ENCODE assay signal across 11 cellular contexts in genomic region chr5:139473105-139473504, GRCh38. TPM values are rescaled to one million over a fixed set of nuclear protein-coding genes. Genes with fewer than 3 reads are reported as not detected.
DNase-seq lines count a peak whose midpoint lies in the region; ATAC-seq, FAIRE-seq and TF ChIP-seq lines count a peak whose summit lies in the region.
"Had no signal": no experiment of that assay in that cellular context is flagged by ENCODE, and none has a peak within 500 bp of the region (broad histone marks: within the 10 kb centered on the region; RNA-seq: fewer than 3 reads in every experiment).

No MANE protein-coding gene starts in this region.

- H3K9ac ChIP-seq in keratinocyte (ENCODE audit: control insufficient read depth, extremely low read depth, insufficient read depth, low read length): no peak overlapping the region
- H3K9ac ChIP-seq in subcutaneous abdominal adipose tissue (ENCODE audit: low read length in 5 of 5): no peak overlapping the region

- no peaks in the 10 kb centered on the region for H4K20me1 ChIP-seq in keratinocyte (ENCODE audit: control insufficient read depth, extremely low read depth, insufficient read depth, low read length)

- FAIRE-seq in keratinocyte (lab: Jason Lieb, UNC): peak; percentile 13

- H2AFZ ChIP-seq in keratinocyte (ENCODE audit: control insufficient read depth, low read length): no peak overlapping the region

- peaks cover 91% of the 10 kb centered on the region for H3K4me1 Mint-ChIP-seq in activated T-cell treated with anti-CD3 and anti-CD28 coated beads, Interleukin-2, amount 50 U/mL, for 24 hours (ENCODE audit: low read depth)
- H3K4me1 Mint-ChIP-seq in brain: peaks cover 37% of the 10 kb centered on the region

- peak overlapping the region; percentile 76 for H3K27ac Mint-ChIP-seq in activated T-cell treated with anti-CD3 and anti-CD28 coated beads, Interleukin-2, amount 50 U/mL, for 24 hours
- peak overlapping the region in 3 of 5 experiments; percentile 50 to 90 (median 84) for H3K27ac Mint-ChIP-seq in brain

- no peaks in the 10 kb centered on the region for H3K9me3 Mint-ChIP-seq in activated T-cell treated with anti-CD3 and anti-CD28 coated beads, Interleukin-2, amount 50 U/mL, for 24 hours
- H3K9me3 Mint-ChIP-seq in brain: no peaks in the 10 kb centered on the region

- H3K4me3 ChIP-seq in keratinocyte (ENCODE audit: control insufficient read depth in 2 of 3, extremely low read depth in 1 of 3, insufficient read depth in 2 of 3, low read depth in 1 of 3, low read length in 3 of 3) (no peak overlapping the region), subcutaneous abdominal adipose tissue (ENCODE audit: low read depth in 1 of 5, low read length in 5 of 5) (no peak overlapping the region)

- H3K4me2 ChIP-seq in keratinocyte (ENCODE audit: control insufficient read depth, extremely low read depth, insufficient read depth, low read depth, low read length): peak overlapping the region; percentile 52

- H3K27me3 Mint-ChIP-seq in activated T-cell treated with anti-CD3 and anti-CD28 coated beads, Interleukin-2, amount 50 U/mL, for 24 hours: no peaks in the 10 kb centered on the region
- peaks cover 14% of the 10 kb centered on the region for H3K27me3 Mint-ChIP-seq in brain

- no peak overlapping the region for H3K27ac ChIP-seq in keratinocyte (ENCODE audit: control insufficient read depth, insufficient read depth, low read length)
- H3K27ac ChIP-seq in subcutaneous abdominal adipose tissue (ENCODE audit: low read depth, low read length): peak overlapping the region; percentile 11

- H3K4me3 Mint-ChIP-seq in activated T-cell treated with anti-CD3 and anti-CD28 coated beads, Interleukin-2, amount 50 U/mL, for 24 hours: no peak overlapping the region
- H3K4me3 Mint-ChIP-seq in brain: no peak overlapping the region

- no peaks in the 10 kb centered on the region for H3K9me1 ChIP-seq in keratinocyte (ENCODE audit: control insufficient read depth, extremely low read depth, insufficient read depth, low read length)

- TF ChIP-seq CTCF in brain (conservative IDR thresholded peaks at IDR 0.05): no peak
- no peak for TF ChIP-seq CTCF in keratinocyte (optimal IDR thresholded peaks at IDR 0.05 in 1 of 3, IDR thresholded peaks at IDR 0.05 in 1 of 3, conservative IDR thresholded peaks at IDR 0.05 in 1 of 3; ENCODE audit: extremely low read depth in 1 of 3, insufficient read depth in 2 of 3, low read length in 3 of 3)

- dilution Hi-C loops in keratinocyte (cut with MboI; ENCODE audit: extremely low pct_ligation_motif_present, low sequenced_read_pairs): no loop called here

- H3K9me3 ChIP-seq in keratinocyte (ENCODE audit: control insufficient read depth, low read depth, low read length) (no peaks in the 10 kb centered on the region), subcutaneous abdominal adipose tissue (ENCODE audit: control insufficient read depth in 5 of 5, low read length in 5 of 5) (no peaks in the 10 kb centered on the region)

- no peaks in the 10 kb centered on the region for H3K79me2 ChIP-seq in keratinocyte (ENCODE audit: control insufficient read depth, insufficient read depth, low read length)

- no peak for DNase-seq in activated T-cell treated with anti-CD3 and anti-CD28 coated beads, Interleukin-2, amount 50 U/mL, for 24 hours
- DNase-seq in activated T-cell treated with anti-CD3 and anti-CD28 coated beads for 4 hours: no peak
- no peak for DNase-seq in keratinocyte (ENCODE audit: low read depth, low spot score)
- no peak for DNase-seq in NCI-H1694 (lab: John Stamatoyannopoulos, UW)
- DNase-seq: activated CD4-positive, CD25-positive, alpha-beta regulatory T cell; amygdala; stimulated activated CD4-positive, alpha-beta T cell treated with anti-CD3 and anti-CD28 coated beads, Interleukin-1b, Interleukin-23, amount 100 ng/mL, for 48 hours had no signal

- H3K27me3 ChIP-seq in keratinocyte (ENCODE audit: control insufficient read depth, extremely low read depth, insufficient read depth, low read length) (no peaks in the 10 kb centered on the region), subcutaneous abdominal adipose tissue (ENCODE audit: control insufficient read depth in 5 of 5, insufficient read depth in 4 of 5, low read length in 5 of 5) (no peaks in the 10 kb centered on the region)

- H3K4me1 ChIP-seq in keratinocyte (ENCODE audit: control insufficient read depth, extremely low read depth, insufficient read depth, low read length) (peaks cover 15% of the 10 kb centered on the region), subcutaneous abdominal adipose tissue (ENCODE audit: control insufficient read depth in 5 of 5, insufficient read depth in 5 of 5, low read length in 5 of 5) (peaks cover 3 to 53% (median 41%) of the 10 kb centered on the region in 5 donors)

- H3K36me3 ChIP-seq in keratinocyte (ENCODE audit: control insufficient read depth in 2 of 2, extremely low read depth in 1 of 2, insufficient read depth in 2 of 2, low read length in 2 of 2) (peaks cover 15 to 16% of the 10 kb centered on the region in 2 experiments), subcutaneous abdominal adipose tissue (ENCODE audit: control insufficient read depth in 5 of 5, insufficient read depth in 5 of 5, low read length in 5 of 5) (peaks cover 0 to 32% (median 22%) of the 10 kb centered on the region in 5 donors)

- H3K36me3 Mint-ChIP-seq in activated T-cell treated with anti-CD3 and anti-CD28 coated beads, Interleukin-2, amount 50 U/mL, for 24 hours (ENCODE audit: low read depth): peaks cover 38% of the 10 kb centered on the region
- H3K36me3 Mint-ChIP-seq in brain: no peaks in the 10 kb centered on the region

- ATAC-seq in GM21447 (IDR thresholded peaks at IDR 0.05; ENCODE audit: unreplicated experiment): no peak
- no peak for ATAC-seq in HG02623 (IDR thresholded peaks at IDR 0.05; ENCODE audit: unreplicated experiment)

RNA-seq across cellular contexts. Expression of gene SMIM33, which starts 2.3 kb away (rescaled TPM):
- polyA plus RNA-seq in brain (ENCODE audit: insufficient read depth, low read depth, low replicate concordance) (not detected), keratinocyte (not detected in 3 replicates)
- polyA plus RNA-seq in keratinocyte (2011; ENCODE audit: low read depth): not detected
- not detected in 2 replicates for polyA plus RNA-seq in keratinocyte (2011; cell fraction: cytosol; rRNA removed)
- polyA plus RNA-seq in keratinocyte (2011; cell fraction: nucleus; rRNA removed): not detected in 2 replicates
- polyA plus RNA-seq in keratinocyte (2012; ENCODE audit: low replicate concordance): not detected in 2 replicates
- polyA minus RNA-seq in keratinocyte: not detected in 3 replicates
- polyA minus RNA-seq in keratinocyte (2011; cell fraction: cytosol; rRNA and poly(A)+ RNA removed): not detected
- not detected in 2 replicates for polyA minus RNA-seq in keratinocyte (2011; cell fraction: nucleus; rRNA and poly(A)+ RNA removed)

RNA-seq across cellular contexts. Expression of gene STING1, which starts 9.5 kb away (rescaled TPM):
- polyA plus RNA-seq in brain (ENCODE audit: insufficient read depth, low read depth, low replicate concordance) (12.9 TPM), keratinocyte (25.2 to 38.1 TPM (median 26.0 TPM) in 3 replicates)
- 1.3 TPM for polyA plus RNA-seq in keratinocyte (2011; ENCODE audit: low read depth)
- polyA plus RNA-seq in keratinocyte (2011; cell fraction: cytosol; rRNA removed): 14.7 and 21.3 TPM in 2 replicates
- 66.0 and 88.6 TPM in 2 replicates for polyA plus RNA-seq in keratinocyte (2011; cell fraction: nucleus; rRNA removed)
- polyA plus RNA-seq in keratinocyte (2012; ENCODE audit: low replicate concordance): 4.2 and 32.6 TPM in 2 replicates
- polyA minus RNA-seq in keratinocyte: 24.6 to 40.7 TPM (median 27.0 TPM) in 3 replicates
- polyA minus RNA-seq in keratinocyte (2011; cell fraction: cytosol; rRNA and poly(A)+ RNA removed): 54.5 TPM
- polyA minus RNA-seq in keratinocyte (2011; cell fraction: nucleus; rRNA and poly(A)+ RNA removed): 46.5 and 55.6 TPM in 2 replicates

RNA-seq across cellular contexts. Expression of gene ECSCR, which starts 10.6 kb away (rescaled TPM):
- polyA plus RNA-seq in brain (ENCODE audit: insufficient read depth, low read depth, low replicate concordance) (10.6 TPM), keratinocyte (not detected in 3 replicates)
- not detected for polyA plus RNA-seq in keratinocyte (2011; ENCODE audit: low read depth)
- polyA plus RNA-seq in keratinocyte (2011; cell fraction: cytosol; rRNA removed): not detected in 2 replicates
- polyA plus RNA-seq in keratinocyte (2011; cell fraction: nucleus; rRNA removed): 0.15 TPM in 1 of 2 replicates, not detected in the other
- polyA plus RNA-seq in keratinocyte (2012; ENCODE audit: low replicate concordance): not detected in 2 replicates
- not detected in 3 replicates for polyA minus RNA-seq in keratinocyte
- polyA minus RNA-seq in keratinocyte (2011; cell fraction: cytosol; rRNA and poly(A)+ RNA removed): not detected
- not detected in 2 replicates for polyA minus RNA-seq in keratinocyte (2011; cell fraction: nucleus; rRNA and poly(A)+ RNA removed)

RNA-seq across cellular contexts. Expression of gene DNAJC18, which starts 33.8 kb away (rescaled TPM):
- polyA plus RNA-seq in brain (ENCODE audit: insufficient read depth, low read depth, low replicate concordance) (31.0 TPM), keratinocyte (3.0 to 6.6 TPM (median 3.6 TPM) in 3 replicates)
- 1.7 TPM for polyA plus RNA-seq in keratinocyte (2011; ENCODE audit: low read depth)
- polyA plus RNA-seq in keratinocyte (2011; cell fraction: cytosol; rRNA removed): 2.0 and 3.6 TPM in 2 replicates
- 4.3 TPM in 2 replicates for polyA plus RNA-seq in keratinocyte (2011; cell fraction: nucleus; rRNA removed)
- polyA plus RNA-seq in keratinocyte (2012; ENCODE audit: low replicate concordance): 0.79 and 4.7 TPM in 2 replicates
- 1.1 to 2.7 TPM (median 2.7 TPM) in 3 replicates for polyA minus RNA-seq in keratinocyte
- 4.6 TPM for polyA minus RNA-seq in keratinocyte (2011; cell fraction: cytosol; rRNA and poly(A)+ RNA removed)
- polyA minus RNA-seq in keratinocyte (2011; cell fraction: nucleus; rRNA and poly(A)+ RNA removed): 1.1 and 3.7 TPM in 2 replicates

Comparison
In these comparisons a context has a peak if more than half of its experiments do, and no peak if none do; other contexts are left out.
1. RNA of gene ECSCR, which starts 10.6 kb away (polyA plus RNA-seq): 10.6 TPM in brain (single experiment); 0.15 TPM in keratinocyte; every median in the first group is over 10 times any median in the second.